ENCODE assay signal across 17 cellular contexts in genomic region chr11:77081381-77081851, GRCh38. TPM values are rescaled to one million over a fixed set of nuclear protein-coding genes. Genes with fewer than 3 reads are reported as not detected.
DNase-seq lines count a peak whose midpoint lies in the region; ATAC-seq and TF ChIP-seq lines count a peak whose summit lies in the region.
"Had no signal": no experiment of that assay in that cellular context is flagged by ENCODE, and none has a peak within 500 bp of the region (broad histone marks: within the 10 kb centered on the region; RNA-seq: fewer than 3 reads in every experiment).

No MANE protein-coding gene starts in this region.

- H4K91ac ChIP-seq in IMR-90 (ENCODE audit: insufficient read depth, low read depth, low read length): no peak overlapping the region

- H3K27ac Mint-ChIP-seq in activated CD8-positive, alpha-beta T cell treated with anti-CD3 and anti-CD28 coated beads, Interleukin-2, amount 10 ng/mL, durations not matched to agents 7 days and 5 days: peak overlapping the region; percentile 56
- no peak overlapping the region for H3K27ac Mint-ChIP-seq in activated CD8-positive, alpha-beta T cell treated with anti-CD3 and anti-CD28 coated beads for 36 hours
- no peak overlapping the region for H3K27ac Mint-ChIP-seq in glutamatergic neuron (ENCODE audit: unreplicated experiment)
- H3K27ac Mint-ChIP-seq: progenitor cell of endocrine pancreas had no signal

- no peaks in the 10 kb centered on the region for H4K20me1 ChIP-seq in IMR-90 (ENCODE audit: insufficient read depth, low read length)

- intact Hi-C loops in activated CD8-positive, alpha-beta T cell treated with anti-CD3 and anti-CD28 coated beads for 36 hours (cut with micrococcal nuclease): no loop called here
- intact Hi-C loops in IMR-90 (cut with micrococcal nuclease) (no loop called here), posterior vena cava (cut with DNase I) (no loop called here)

- H3K4me2 ChIP-seq in IMR-90 (ENCODE audit: low read depth, low read length): no peak overlapping the region
- H3K4me2 ChIP-seq: A549 had no signal

- H3K9me3 ChIP-seq in IMR-90 (ENCODE audit: control insufficient read depth, insufficient read depth, low read length): no peaks in the 10 kb centered on the region
- H3K9me3 ChIP-seq: vagina had no signal

- no peak overlapping the region for H2BK120ac ChIP-seq in IMR-90 (ENCODE audit: low read depth, low read length)

- no peak overlapping the region for H2AK5ac ChIP-seq in IMR-90 (ENCODE audit: low read depth, low read length)

- no peaks in the 10 kb centered on the region for H3K27me3 ChIP-seq in IMR-90 (ENCODE audit: control insufficient read depth, insufficient read depth, low read length)
- H3K27me3 ChIP-seq: vagina had no signal

- H3K36me3 Mint-ChIP-seq in activated CD8-positive, alpha-beta T cell treated with anti-CD3 and anti-CD28 coated beads, Interleukin-2, amount 10 ng/mL, durations not matched to agents 7 days and 5 days (ENCODE audit: low read depth): no peaks in the 10 kb centered on the region
- no peaks in the 10 kb centered on the region for H3K36me3 Mint-ChIP-seq in activated CD8-positive, alpha-beta T cell treated with anti-CD3 and anti-CD28 coated beads for 36 hours (ENCODE audit: low read depth)
- peaks cover 20% of the 10 kb centered on the region for H3K36me3 Mint-ChIP-seq in glutamatergic neuron (ENCODE audit: unreplicated experiment)

- H2BK5ac ChIP-seq in IMR-90 (ENCODE audit: low read depth, low read length, poor library complexity, severe bottlenecking): no peak overlapping the region

- no peak overlapping the region for H3K27ac ChIP-seq in IMR-90 (ENCODE audit: insufficient read depth, low read length)
- H3K27ac ChIP-seq: A549 had no signal

- no peak for TF ChIP-seq CTCF in activated CD8-positive, alpha-beta T cell treated with anti-CD3 and anti-CD28 coated beads for 36 hours (IDR thresholded peaks at IDR 0.05)
- no peak for TF ChIP-seq CTCF in IMR-90 (conservative IDR thresholded peaks at IDR 0.05; ENCODE audit: low read depth, low read length)
- no peak for TF ChIP-seq CTCF in glutamatergic neuron (IDR thresholded peaks at IDR 0.05; ENCODE audit: partially characterized antibody, unreplicated experiment)

- no peak overlapping the region for H3K4ac ChIP-seq in IMR-90 (ENCODE audit: low read depth, low read length)

- H4K5ac ChIP-seq in IMR-90 (ENCODE audit: low read depth, low read length): no peak overlapping the region

- TF ChIP-seq RAD21 in IMR-90 (IDR thresholded peaks at IDR 0.05; ENCODE audit: low read length): no peak

- no peak overlapping the region for H3K56ac ChIP-seq in IMR-90 (ENCODE audit: extremely low read depth, insufficient read depth, low read length)

- H3K9ac ChIP-seq in IMR-90 (ENCODE audit: low read depth, low read length): no peak overlapping the region

- H2BK15ac ChIP-seq in IMR-90 (ENCODE audit: low read depth, low read length): no peak overlapping the region

- no peak overlapping the region for H3K23ac ChIP-seq in IMR-90 (ENCODE audit: low read depth, low read length)

- H3K9me1 ChIP-seq in IMR-90 (ENCODE audit: insufficient read depth, low read length): peaks cover 5% of the 10 kb centered on the region; the same call in 1 of the 2 replicates

- peaks cover 4% of the 10 kb centered on the region; the same call in 1 of the 2 replicates for H3K36me3 ChIP-seq in IMR-90 (ENCODE audit: control insufficient read depth, insufficient read depth, low read length)
- H3K36me3 ChIP-seq: vagina had no signal

- no peak for DNase-seq in activated CD8-positive, alpha-beta T cell treated with anti-CD3 and anti-CD28 coated beads, Interleukin-2, amount 10 ng/mL, durations not matched to agents 7 days and 5 days
- no peak for DNase-seq in activated CD8-positive, alpha-beta T cell treated with anti-CD3 and anti-CD28 coated beads for 36 hours
- DNase-seq in IMR-90 (no peak), glutamatergic neuron (peak; percentile 52), posterior vena cava (ENCODE audit: low spot score) (peak; percentile 64)
- DNase-seq in activated CD4-positive, alpha-beta T cell treated with anti-CD3 and anti-CD28 coated beads, Interleukin-2, amount 50 U/mL, for 1 hour: no peak
- DNase-seq: central memory CD4-positive, alpha-beta T cell; stimulated activated CD4-positive, alpha-beta T cell treated with anti-CD3 and anti-CD28 coated beads, Interleukin-12 subunit alpha, Interleukin-12 subunit beta, amount 100 ng/mL, for 4 hours; stimulated activated naive CD8-positive, alpha-beta T cell treated with anti-CD3 and anti-CD28 coated beads, Interleukin-15, Interleukin-2, amounts not matched to agents 100 U/mL and 50 U/mL, for 24 hours; SW 1271 had no signal

- POLR2A ChIA-PET in activated CD8-positive, alpha-beta T cell treated with anti-CD3 and anti-CD28 coated beads, Interleukin-2, amount 10 ng/mL, durations not matched to agents 7 days and 5 days (lab: Charles Lee): interaction anchor here (1.4 to 2.3 kb wide), 4 partner anchors 8 to 16 kb away, joined by 3 to 16 read pairs (median 9); no protein-coding TSS in a partner anchor
- POLR2A ChIA-PET in activated CD8-positive, alpha-beta T cell treated with anti-CD3 and anti-CD28 coated beads for 36 hours (lab: Charles Lee): interaction anchor here (1.7 kb wide), 1 partner anchor 8 kb away, joined by 8 read pairs; no protein-coding TSS in a partner anchor
- POLR2A ChIA-PET in IMR-90 (lab: Charles Lee; ENCODE audit: unreplicated experiment): no interaction called here

- no TSS peak for BruUV-seq in IMR-90 (replicated peaks; lab: Mats Ljungman, UMichigan)

- no peak overlapping the region for H2AFZ ChIP-seq in IMR-90 (replicated peaks; ENCODE audit: low read length, poor library complexity)

- no peak overlapping the region for H3K14ac ChIP-seq in IMR-90 (replicated peaks; ENCODE audit: low read depth, low read length)

- no peak overlapping the region for H4K8ac ChIP-seq in IMR-90 (ENCODE audit: low read depth in 2 of 2, low read length in 2 of 2)

- H3K4me3 ChIP-seq in IMR-90 (ENCODE audit: insufficient read depth, low read depth, low read length): no peak overlapping the region
- H3K4me3 ChIP-seq: A549, vagina had no signal

- dilution Hi-C loops in IMR-90 (cut with HindIII; ENCODE audit: low sequenced_read_pairs, unreplicated experiment): no loop called here

- peaks cover 32% of the 10 kb centered on the region for H3K4me1 Mint-ChIP-seq in activated CD8-positive, alpha-beta T cell treated with anti-CD3 and anti-CD28 coated beads, Interleukin-2, amount 10 ng/mL, durations not matched to agents 7 days and 5 days (ENCODE audit: low read depth)
- peaks cover 21% of the 10 kb centered on the region for H3K4me1 Mint-ChIP-seq in activated CD8-positive, alpha-beta T cell treated with anti-CD3 and anti-CD28 coated beads for 36 hours (ENCODE audit: low read depth)
- H3K4me1 Mint-ChIP-seq in glutamatergic neuron (ENCODE audit: low read depth, unreplicated experiment): peaks cover 8% of the 10 kb centered on the region

- H2AK9ac ChIP-seq in IMR-90 (replicated peaks; ENCODE audit: low read depth, low read length, poor library complexity): peak overlapping the region; percentile 10

- no peak for ATAC-seq in activated CD8-positive, alpha-beta T cell treated with anti-CD3 and anti-CD28 coated beads, Interleukin-2, amount 10 ng/mL, durations not matched to agents 7 days and 5 days
- ATAC-seq in activated CD8-positive, alpha-beta T cell treated with anti-CD3 and anti-CD28 coated beads for 36 hours: no peak
- ATAC-seq in IMR-90 (ENCODE audit: low read depth): no peak
- no peak for ATAC-seq in GM18858 (IDR thresholded peaks at IDR 0.05; ENCODE audit: unreplicated experiment)
- ATAC-seq in HG02840 (IDR thresholded peaks at IDR 0.05; ENCODE audit: low FRiP score, unreplicated experiment): no peak
- ATAC-seq: stimulated activated naive CD8-positive, alpha-beta T cell treated with anti-CD3 and anti-CD28 coated beads, Interleukin-15, Interleukin-2, amounts not matched to agents 100 U/mL and 50 U/mL, for 24 hours had no signal

- WGBS in IMR-90 (ENCODE audit: extremely low coverage in 2 of 2, insufficient read length in 1 of 2), 2 experiments: 80% methylated on average over 2 of the region's 9 CpGs; no CpG with 5 or more reads in 1 of the 2 experiments

- no peaks in the 10 kb centered on the region for H3K9me3 Mint-ChIP-seq in activated CD8-positive, alpha-beta T cell treated with anti-CD3 and anti-CD28 coated beads, Interleukin-2, amount 10 ng/mL, durations not matched to agents 7 days and 5 days (ENCODE audit: insufficient read depth)
- peaks cover 4% of the 10 kb centered on the region for H3K9me3 Mint-ChIP-seq in activated CD8-positive, alpha-beta T cell treated with anti-CD3 and anti-CD28 coated beads for 36 hours
- H3K9me3 Mint-ChIP-seq in glutamatergic neuron (ENCODE audit: unreplicated experiment): peaks cover 11% of the 10 kb centered on the region

- TF ChIP-seq POLR2A in IMR-90 (IDR thresholded peaks at IDR 0.05; ENCODE audit: low read depth, low read length): no peak

- H3K4me1 ChIP-seq in IMR-90 (ENCODE audit: control insufficient read depth, insufficient read depth, low read length): peaks cover 15% of the 10 kb centered on the region
- H3K4me1 ChIP-seq: A549 had no signal

- peaks cover 13% of the 10 kb centered on the region for H3K27me3 Mint-ChIP-seq in activated CD8-positive, alpha-beta T cell treated with anti-CD3 and anti-CD28 coated beads, Interleukin-2, amount 10 ng/mL, durations not matched to agents 7 days and 5 days (ENCODE audit: low read depth)
- no peaks in the 10 kb centered on the region for H3K27me3 Mint-ChIP-seq in activated CD8-positive, alpha-beta T cell treated with anti-CD3 and anti-CD28 coated beads for 36 hours
- H3K27me3 Mint-ChIP-seq in glutamatergic neuron (ENCODE audit: unreplicated experiment): no peaks in the 10 kb centered on the region
- H3K27me3 Mint-ChIP-seq: activated naive CD8-positive, alpha-beta T cell; progenitor cell of endocrine pancreas had no signal

- no peak overlapping the region for H2BK20ac ChIP-seq in IMR-90 (ENCODE audit: low read depth, low read length)

- peaks cover 7 to 21% of the 10 kb centered on the region in 2 experiments for H3K79me1 ChIP-seq in IMR-90 (ENCODE audit: low read depth in 1 of 2, low read length in 2 of 2)

- CTCF ChIA-PET in activated CD8-positive, alpha-beta T cell treated with anti-CD3 and anti-CD28 coated beads, Interleukin-2, amount 10 ng/mL, durations not matched to agents 7 days and 5 days (lab: Charles Lee): interaction anchor here (0.9 to 2.5 kb wide), 5 partner anchors 10 to 162 kb away, joined by 4 to 32 read pairs (median 7); partner anchors contain the start of gene MYO7A
- CTCF ChIA-PET in activated CD8-positive, alpha-beta T cell treated with anti-CD3 and anti-CD28 coated beads for 36 hours (lab: Charles Lee): interaction anchor here (1.4 to 4.9 kb wide), 5 partner anchors 9 to 161 kb away, joined by 5 to 54 read pairs (median 8); no protein-coding TSS in a partner anchor
- CTCF ChIA-PET in IMR-90 (lab: Yijun Ruan, JAX): interaction anchor here (0.9 kb wide), 1 partner anchor 10 kb away, joined by 3 read pairs; no protein-coding TSS in a partner anchor

- no peak overlapping the region for H3K18ac ChIP-seq in IMR-90 (ENCODE audit: low read depth, low read length)

- H3K4me3 Mint-ChIP-seq in activated CD8-positive, alpha-beta T cell treated with anti-CD3 and anti-CD28 coated beads, Interleukin-2, amount 10 ng/mL, durations not matched to agents 7 days and 5 days: no peak overlapping the region
- no peak overlapping the region for H3K4me3 Mint-ChIP-seq in activated CD8-positive, alpha-beta T cell treated with anti-CD3 and anti-CD28 coated beads for 36 hours
- no peak overlapping the region for H3K4me3 Mint-ChIP-seq in glutamatergic neuron (ENCODE audit: unreplicated experiment)

- in situ Hi-C loops in IMR-90 (cut with MboI; ENCODE audit: low sequenced_read_pairs): no loop called here

RNA-seq across cellular contexts. Expression of gene CAPN5, which starts 14.6 kb away (rescaled TPM):
- 1 to 10 TPM; 1.0 to 1.4 TPM for total RNA-seq in activated CD8-positive, alpha-beta T cell treated with anti-CD3 and anti-CD28 coated beads, Interleukin-2, amount 10 ng/mL, durations not matched to agents 7 days and 5 days
- 1 to 10 TPM; 1.6 to 2.2 TPM for total RNA-seq in activated CD8-positive, alpha-beta T cell treated with anti-CD3 and anti-CD28 coated beads for 36 hours
- 8.1 TPM in 2 replicates for total RNA-seq in IMR-90 (2012; rRNA removed)
- 24.0 and 26.9 TPM in 2 replicates for polyA plus RNA-seq in IMR-90 (2012; rRNA removed)
- polyA plus RNA-seq in IMR-90 (2012; cell fraction: cytosol; rRNA removed): 13.0 and 28.2 TPM in 2 replicates
- 72.1 and 107 TPM in 2 replicates for polyA plus RNA-seq in IMR-90 (2012; cell fraction: nucleus; rRNA removed; ENCODE audit: low replicate concordance)
- 45.0 TPM for total RNA-seq in glutamatergic neuron (ENCODE audit: unreplicated experiment)
- total RNA-seq in posterior vena cava: 10 to 100 TPM; 14.4 to 23.4 TPM

RNA-seq across cellular contexts. Expression of gene OMP, which starts 21.2 kb away (rescaled TPM):
- not detected for total RNA-seq in activated CD8-positive, alpha-beta T cell treated with anti-CD3 and anti-CD28 coated beads, Interleukin-2, amount 10 ng/mL, durations not matched to agents 7 days and 5 days
- not detected for total RNA-seq in activated CD8-positive, alpha-beta T cell treated with anti-CD3 and anti-CD28 coated beads for 36 hours
- total RNA-seq in IMR-90 (2012; rRNA removed) (not detected in 2 replicates), glutamatergic neuron (ENCODE audit: unreplicated experiment) (not detected), posterior vena cava (under 1 TPM in 1 of 2 donors, not detected in 1; 0.76 TPM)
- 0.27 and 0.46 TPM in 2 replicates for polyA plus RNA-seq in IMR-90 (2012; rRNA removed)
- 0.19 TPM in 1 of 2 replicates, not detected in the other for polyA plus RNA-seq in IMR-90 (2012; cell fraction: cytosol; rRNA removed)
- polyA plus RNA-seq in IMR-90 (2012; cell fraction: nucleus; rRNA removed; ENCODE audit: low replicate concordance): 0.71 and 1.6 TPM in 2 replicates
- total RNA-seq: progenitor cell of endocrine pancreas, vagina had no signal
- polyA plus RNA-seq: A549 had no signal

RNA-seq across cellular contexts. Expression of gene MYO7A, which starts 46.6 kb away (rescaled TPM):
- total RNA-seq in activated CD8-positive, alpha-beta T cell treated with anti-CD3 and anti-CD28 coated beads, Interleukin-2, amount 10 ng/mL, durations not matched to agents 7 days and 5 days: not detected
- total RNA-seq in activated CD8-positive, alpha-beta T cell treated with anti-CD3 and anti-CD28 coated beads for 36 hours: under 1 TPM; 0.09 to 0.14 TPM
- total RNA-seq in IMR-90 (2012; rRNA removed): under 0.01 TPM in 1 of 2 replicates, not detected in the other
- polyA plus RNA-seq in IMR-90 (2012; rRNA removed): 0.01 and 0.02 TPM in 2 replicates
- 0.02 and 0.05 TPM in 2 replicates for polyA plus RNA-seq in IMR-90 (2012; cell fraction: cytosol; rRNA removed)
- 0.23 and 0.24 TPM in 2 replicates for polyA plus RNA-seq in IMR-90 (2012; cell fraction: nucleus; rRNA removed; ENCODE audit: low replicate concordance)
- total RNA-seq in glutamatergic neuron (ENCODE audit: unreplicated experiment): 11.6 TPM
- total RNA-seq in posterior vena cava: 10 to 100 TPM; 12.2 to 17.3 TPM

RNA-seq across cellular contexts. Expression of gene B3GNT6, which starts 47.2 kb away (rescaled TPM):
- total RNA-seq in activated CD8-positive, alpha-beta T cell treated with anti-CD3 and anti-CD28 coated beads, Interleukin-2, amount 10 ng/mL, durations not matched to agents 7 days and 5 days: not detected
- not detected for total RNA-seq in activated CD8-positive, alpha-beta T cell treated with anti-CD3 and anti-CD28 coated beads for 36 hours
- total RNA-seq in IMR-90 (2012; rRNA removed) (not detected in 2 replicates), glutamatergic neuron (ENCODE audit: unreplicated experiment) (not detected), posterior vena cava (not detected)
- 0.03 TPM in 1 of 2 replicates, not detected in the other for polyA plus RNA-seq in IMR-90 (2012; rRNA removed)
- not detected in 2 replicates for polyA plus RNA-seq in IMR-90 (2012; cell fraction: cytosol; rRNA removed)
- polyA plus RNA-seq in IMR-90 (2012; cell fraction: nucleus; rRNA removed; ENCODE audit: low replicate concordance): 0.02 TPM in 1 of 2 replicates, not detected in the other
- total RNA-seq: mucosa of gallbladder, progenitor cell of endocrine pancreas, vagina had no signal

Comparison
In these comparisons a context has a peak if more than half of its experiments do, and no peak if none do; other contexts are left out.
1. DNase-seq: peak in glutamatergic neuron (single experiment) and posterior vena cava (single experiment); none in activated CD8-positive, alpha-beta T cell treated with anti-CD3 and anti-CD28 coated beads, Interleukin-2, amount 10 ng/mL, durations not matched to agents 7 days and 5 days (single experiment), activated CD8-positive, alpha-beta T cell treated with anti-CD3 and anti-CD28 coated beads for 36 hours (single experiment), IMR-90 (single experiment) and activated CD4-positive, alpha-beta T cell treated with anti-CD3 and anti-CD28 coated beads, Interleukin-2, amount 50 U/mL, for 1 hour (single experiment).
2. RNA of gene MYO7A, which starts 46.6 kb away (total RNA-seq): 12.2 to 17.3 TPM in posterior vena cava and 11.6 TPM in glutamatergic neuron (single experiment); 0.09 to 0.14 TPM in activated CD8-positive, alpha-beta T cell treated with anti-CD3 and anti-CD28 coated beads for 36 hours, not detected in activated CD8-positive, alpha-beta T cell treated with anti-CD3 and anti-CD28 coated beads, Interleukin-2, amount 10 ng/mL, durations not matched to agents 7 days and 5 days and under 0.01 TPM in IMR-90; every median in the first group is over 10 times any median in the second.